ENCODE assay signal across 1 cellular context in genomic region chr19:53140351-53140750, GRCh38.
TF ChIP-seq lines count a peak whose summit lies in the region.

No MANE protein-coding gene starts in this region.

TF ChIP-seq in liver, 16 proteins besides CTCF, POLR2A, EP300 and RAD21 (continued from another document):
- TF ChIP-seq REST (IDR thresholded peaks at IDR 0.05) (no peak), FOXA2 (IDR thresholded peaks at IDR 0.05) (no peak)
